In the genomic region with DNA sequence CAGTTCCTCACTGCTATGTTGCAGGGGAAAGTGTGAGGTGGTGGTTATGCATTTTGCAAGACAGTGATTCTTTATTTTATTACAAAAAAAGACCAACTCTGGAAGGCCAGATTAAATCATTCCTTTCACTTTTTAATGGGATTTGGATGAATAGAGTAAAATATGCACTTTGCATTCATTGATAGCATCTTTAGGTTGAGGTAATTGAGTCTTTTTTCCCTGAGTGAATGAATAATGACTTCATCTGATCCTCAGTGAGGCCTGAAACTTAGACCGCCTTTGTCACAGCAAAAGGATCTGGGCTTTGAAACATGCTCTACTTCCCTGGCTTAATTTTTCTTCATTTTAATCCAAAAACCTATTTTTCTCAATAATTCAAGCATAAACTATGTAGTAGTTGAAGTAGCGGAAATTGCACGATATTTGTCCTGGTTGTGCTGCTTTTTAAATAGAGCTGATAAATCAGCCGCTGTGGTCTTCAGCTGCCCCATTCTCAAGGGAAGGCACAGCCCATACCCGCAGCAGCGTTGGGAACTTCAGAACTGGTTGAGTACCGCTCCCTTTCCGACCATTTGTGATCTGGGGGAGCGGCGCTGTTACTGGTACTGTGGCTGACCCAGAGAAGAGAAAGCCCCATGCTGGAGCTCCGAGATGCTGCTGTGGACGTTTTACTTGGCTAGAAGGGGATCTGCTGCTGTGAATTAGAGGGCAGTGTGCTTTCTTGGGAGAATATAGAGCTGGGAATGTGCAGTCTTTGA, we compare ENCODE assay signal across 16 cellular contexts.
DNase-seq lines count a peak whose midpoint lies in the region; ATAC-seq and TF ChIP-seq lines count a peak whose summit lies in the region.
"Had no signal": no experiment of that assay in that cellular context is flagged by ENCODE, and none has a peak within 500 bp of the region (broad histone marks: within the 10 kb centered on the region; RNA-seq: fewer than 3 reads in every experiment).

No MANE protein-coding gene starts in this region.

- H3K4me3 ChIP-seq in ectodermal cell (ENCODE audit: insufficient read depth, low read depth, low read length): no peak overlapping the region
- H3K4me3 ChIP-seq in effector memory CD4-positive, alpha-beta T cell (ENCODE audit: insufficient read depth, low read depth, low read length, poor library complexity, severe bottlenecking): no peak overlapping the region

- H3K27ac Mint-ChIP-seq in activated naive CD4-positive, alpha-beta T cell treated with anti-CD3 and anti-CD28 coated beads, Interleukin-2, amount 50 U/mL, for 24 hours: peak overlapping the region; percentile 46
- no peak overlapping the region for H3K27ac Mint-ChIP-seq in activated naive CD4-positive, alpha-beta T cell treated with anti-CD3 and anti-CD28 coated beads, Interleukin-2, amount 10 ng/mL, durations not matched to agents 7 days and 5 days
- H3K27ac Mint-ChIP-seq in neural crest cell (ENCODE audit: unreplicated experiment): peak overlapping the region; percentile 96

- H3K4me1 ChIP-seq in ectodermal cell (ENCODE audit: control insufficient read depth, insufficient read depth, low read length): peaks cover 4% of the 10 kb centered on the region
- H3K4me1 ChIP-seq in effector memory CD4-positive, alpha-beta T cell (ENCODE audit: control insufficient read depth, insufficient read depth, low read length, poor library complexity, severe bottlenecking): no peaks in the 10 kb centered on the region

- CTCF ChIA-PET in activated naive CD4-positive, alpha-beta T cell treated with anti-CD3 and anti-CD28 coated beads, Interleukin-2, amount 10 ng/mL, durations not matched to agents 7 days and 5 days (lab: Charles Lee): interaction anchor here (1.3 kb wide), 1 partner anchor 374 kb away, joined by 3 read pairs; no protein-coding TSS in a partner anchor

- no peak for TF ChIP-seq CTCF in neural crest cell (conservative IDR thresholded peaks at IDR 0.05)

- peaks cover 28% of the 10 kb centered on the region for H3K4me1 Mint-ChIP-seq in activated naive CD4-positive, alpha-beta T cell treated with anti-CD3 and anti-CD28 coated beads, Interleukin-2, amount 50 U/mL, for 24 hours
- peaks cover 9% of the 10 kb centered on the region for H3K4me1 Mint-ChIP-seq in activated naive CD4-positive, alpha-beta T cell treated with anti-CD3 and anti-CD28 coated beads, Interleukin-2, amount 10 ng/mL, durations not matched to agents 7 days and 5 days
- H3K4me1 Mint-ChIP-seq in neural crest cell: peaks cover 64% of the 10 kb centered on the region

- 88% methylated on average over 12 of the region's 12 CpGs for WGBS in ectodermal cell, 2 experiments

- H3K36me3 ChIP-seq in ectodermal cell (ENCODE audit: control insufficient read depth, insufficient read depth, low read length): no peaks in the 10 kb centered on the region
- H3K36me3 ChIP-seq in effector memory CD4-positive, alpha-beta T cell (ENCODE audit: control insufficient read depth, insufficient read depth, low read length): peaks cover 7% of the 10 kb centered on the region

- H3K27me3 Mint-ChIP-seq in activated naive CD4-positive, alpha-beta T cell treated with anti-CD3 and anti-CD28 coated beads, Interleukin-2, amount 50 U/mL, for 24 hours: no peaks in the 10 kb centered on the region
- no peaks in the 10 kb centered on the region for H3K27me3 Mint-ChIP-seq in activated naive CD4-positive, alpha-beta T cell treated with anti-CD3 and anti-CD28 coated beads, Interleukin-2, amount 10 ng/mL, durations not matched to agents 7 days and 5 days
- no peaks in the 10 kb centered on the region for H3K27me3 Mint-ChIP-seq in neural crest cell (ENCODE audit: low read depth)

- no peak for ATAC-seq in HG02610 (IDR thresholded peaks at IDR 0.05; ENCODE audit: unreplicated experiment)
- ATAC-seq: PC-3 had no signal

- no peaks in the 10 kb centered on the region for H3K9me3 Mint-ChIP-seq in activated naive CD4-positive, alpha-beta T cell treated with anti-CD3 and anti-CD28 coated beads, Interleukin-2, amount 50 U/mL, for 24 hours
- no peaks in the 10 kb centered on the region for H3K9me3 Mint-ChIP-seq in activated naive CD4-positive, alpha-beta T cell treated with anti-CD3 and anti-CD28 coated beads, Interleukin-2, amount 10 ng/mL, durations not matched to agents 7 days and 5 days
- no peaks in the 10 kb centered on the region for H3K9me3 Mint-ChIP-seq in neural crest cell

- H3K9me3 ChIP-seq in ectodermal cell (ENCODE audit: control insufficient read depth, low read length): no peaks in the 10 kb centered on the region
- no peaks in the 10 kb centered on the region for H3K9me3 ChIP-seq in effector memory CD4-positive, alpha-beta T cell (ENCODE audit: control insufficient read depth, low read length)

- H3K4me3 Mint-ChIP-seq in activated naive CD4-positive, alpha-beta T cell treated with anti-CD3 and anti-CD28 coated beads, Interleukin-2, amount 50 U/mL, for 24 hours: no peak overlapping the region
- H3K4me3 Mint-ChIP-seq in activated naive CD4-positive, alpha-beta T cell treated with anti-CD3 and anti-CD28 coated beads, Interleukin-2, amount 10 ng/mL, durations not matched to agents 7 days and 5 days: no peak overlapping the region
- H3K4me3 Mint-ChIP-seq in neural crest cell: peak overlapping the region; percentile 48

- H3K27me3 ChIP-seq in ectodermal cell (ENCODE audit: control insufficient read depth, insufficient read depth, low read length, poor library complexity, severe bottlenecking): no peaks in the 10 kb centered on the region
- H3K27me3 ChIP-seq in effector memory CD4-positive, alpha-beta T cell (replicated peaks; ENCODE audit: control insufficient read depth, insufficient read depth, low read length, poor library complexity, severe bottlenecking): no peaks in the 10 kb centered on the region

- peak overlapping the region; percentile 50 for H3K27ac ChIP-seq in ectodermal cell (ENCODE audit: insufficient read depth, low read depth, low read length, poor library complexity, severe bottlenecking)
- no peak overlapping the region for H3K27ac ChIP-seq in effector memory CD4-positive, alpha-beta T cell (ENCODE audit: insufficient read depth, low read length, poor library complexity, severe bottlenecking)

- no peak for DNase-seq in activated naive CD4-positive, alpha-beta T cell treated with anti-CD3 and anti-CD28 coated beads, Interleukin-2, amount 10 ng/mL, durations not matched to agents 7 days and 5 days
- no peak for DNase-seq in neural crest cell (ENCODE audit: low read depth, low spot score)
- no peak for DNase-seq in stimulated activated CD4-positive, alpha-beta T cell treated with anti-CD3 and anti-CD28 coated beads, Interleukin-12 subunit alpha, Interleukin-12 subunit beta, amount 100 ng/mL, for 4 hours
- no peak for DNase-seq in central memory CD4-positive, alpha-beta T cell
- DNase-seq in effector memory CD4-positive, alpha-beta T cell: no peak
- DNase-seq: DMS 273 treated with DMSO at 0.1 percent for 48 hours, HCEC 1CT, NCI-H1048, NCI-H1436 treated with DMSO at 0.1 percent for 48 hours, NCI-H2029 treated with DMSO at 0.1 percent for 48 hours, NCI-H510A, NCI-H774, PC-3 had no signal

- peaks cover 10% of the 10 kb centered on the region for H3K36me3 Mint-ChIP-seq in activated naive CD4-positive, alpha-beta T cell treated with anti-CD3 and anti-CD28 coated beads, Interleukin-2, amount 50 U/mL, for 24 hours
- peaks cover 2% of the 10 kb centered on the region for H3K36me3 Mint-ChIP-seq in activated naive CD4-positive, alpha-beta T cell treated with anti-CD3 and anti-CD28 coated beads, Interleukin-2, amount 10 ng/mL, durations not matched to agents 7 days and 5 days
- H3K36me3 Mint-ChIP-seq in neural crest cell (ENCODE audit: low read depth): peaks cover 3% of the 10 kb centered on the region
